Comparison of ENCODE assay signal across 24 cellular contexts in the genomic region with DNA sequence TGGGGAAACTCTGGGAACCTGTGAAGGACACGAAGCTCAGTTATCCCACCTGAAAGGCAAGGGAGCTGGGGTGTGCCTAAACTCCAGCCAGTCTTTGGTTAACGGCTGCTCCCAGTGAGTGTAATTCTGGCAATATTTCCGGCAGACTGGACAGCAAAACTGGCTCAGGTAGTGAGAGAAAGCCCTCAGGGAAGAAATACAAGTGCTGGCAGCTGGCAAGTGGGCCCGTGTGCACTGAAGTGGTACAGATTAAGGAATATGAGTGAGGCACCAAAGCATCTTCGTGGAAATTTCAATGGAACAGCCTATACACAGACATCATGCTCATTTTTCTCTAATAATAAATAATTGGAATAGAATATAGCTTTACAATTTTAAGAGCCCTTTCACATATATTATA. TPM values are rescaled to one million over a fixed set of nuclear protein-coding genes. Genes with fewer than 3 reads are reported as not detected.
DNase-seq lines count a peak whose midpoint lies in the region; ATAC-seq and TF ChIP-seq lines count a peak whose summit lies in the region.
"Had no signal": no experiment of that assay in that cellular context is flagged by ENCODE, and none has a peak within 500 bp of the region (broad histone marks: within the 10 kb centered on the region; RNA-seq: fewer than 3 reads in every experiment).

No MANE protein-coding gene starts in this region.

- no peak overlapping the region for H3K4me3 Mint-ChIP-seq in glutamatergic neuron (ENCODE audit: unreplicated experiment)
- no peak overlapping the region for H3K4me3 Mint-ChIP-seq in chondrocyte (ENCODE audit: unreplicated experiment)
- H3K4me3 Mint-ChIP-seq: CD14-positive monocyte; memory B cell; neural crest cell; stimulated activated effector memory CD8-positive, alpha-beta T cell treated with anti-CD3 and anti-CD28 coated beads, Interleukin-12 subunit alpha, Interleukin-12 subunit beta, amount 100 ng/mL, for 72 hours; T-cell had no signal

- DNase-seq in D341Med (ENCODE audit: low spot score), result peak; percentile 61
- peak; percentile 55 for DNase-seq in G401 (ENCODE audit: low spot score)
- peak; percentile 63 for DNase-seq in NCI-H2171 (lab: John Stamatoyannopoulos, UW)
- DNase-seq in glutamatergic neuron, result peak; percentile 18
- no peak for DNase-seq in chondrocyte (ENCODE audit: low spot score)
- DNase-seq in activated CD4-positive, alpha-beta T cell treated with anti-CD3 and anti-CD28 coated beads for 48 hours, result no peak
- DNase-seq: activated CD4-positive, alpha-beta T cell treated with anti-CD3 and anti-CD28 coated beads, Interleukin-2, amount 50 U/mL, for 48 hours; activated CD8-positive, alpha-beta memory T cell treated with anti-CD3 and anti-CD28 coated beads, Interleukin-2, amount 50 U/mL, for 48 hours; foreskin keratinocyte; GOT3; heart right ventricle; NCI-H2029 treated with DMSO at 0.1 percent for 48 hours; posterior cingulate gyrus; stimulated activated CD4-positive, alpha-beta T cell treated with anti-CD3 and anti-CD28 coated beads, Interleukin-4, amount 100 ng/mL, for 24 hours; T-cell; uterus had no signal

- TF ChIP-seq CTCF in glutamatergic neuron (IDR thresholded peaks at IDR 0.05; ENCODE audit: partially characterized antibody, unreplicated experiment) (no peak), chondrocyte (IDR thresholded peaks at IDR 0.05) (no peak)

- in situ Hi-C loops in G401 (cut with HindIII; ENCODE audit: low sequenced_read_pairs), result no loop called here

- H3K27ac Mint-ChIP-seq in glutamatergic neuron (ENCODE audit: unreplicated experiment) (no peak overlapping the region), chondrocyte (ENCODE audit: unreplicated experiment) (no peak overlapping the region)
- H3K27ac Mint-ChIP-seq: activated naive CD4-positive, alpha-beta T cell treated with anti-CD3 and anti-CD28 coated beads, Interleukin-2, amount 50 U/mL, for 72 hours; memory B cell; stimulated activated effector memory CD8-positive, alpha-beta T cell treated with anti-CD3 and anti-CD28 coated beads, Interleukin-12 subunit alpha, Interleukin-12 subunit beta, amount 100 ng/mL, for 72 hours; T-cell had no signal

- H3K27me3 Mint-ChIP-seq in glutamatergic neuron (ENCODE audit: unreplicated experiment), result peaks cover 2% of the 10 kb centered on the region
- H3K27me3 Mint-ChIP-seq in chondrocyte (ENCODE audit: low read depth), result no peaks in the 10 kb centered on the region
- H3K27me3 Mint-ChIP-seq: memory B cell, T-cell had no signal

- H3K9me3 Mint-ChIP-seq in glutamatergic neuron (ENCODE audit: unreplicated experiment) (peaks cover 2% of the 10 kb centered on the region), chondrocyte (ENCODE audit: low read depth) (peaks cover 11% of the 10 kb centered on the region)
- H3K9me3 Mint-ChIP-seq: activated naive CD4-positive, alpha-beta T cell treated with anti-CD3 and anti-CD28 coated beads, Interleukin-2, amount 50 U/mL, for 72 hours had no signal

- H3K36me3 Mint-ChIP-seq in glutamatergic neuron (ENCODE audit: unreplicated experiment) (peaks cover 5% of the 10 kb centered on the region), chondrocyte (ENCODE audit: low read depth) (peaks cover 6% of the 10 kb centered on the region)
- H3K36me3 Mint-ChIP-seq: stimulated activated effector memory CD8-positive, alpha-beta T cell treated with anti-CD3 and anti-CD28 coated beads, Interleukin-12 subunit alpha, Interleukin-12 subunit beta, amount 100 ng/mL, for 72 hours had no signal

- peaks cover 10% of the 10 kb centered on the region for H3K4me1 Mint-ChIP-seq in glutamatergic neuron (ENCODE audit: low read depth, unreplicated experiment)
- no peaks in the 10 kb centered on the region for H3K4me1 Mint-ChIP-seq in chondrocyte (ENCODE audit: low read depth)
- H3K4me1 Mint-ChIP-seq: CD14-positive monocyte, memory B cell, neural crest cell had no signal

- no peak for ATAC-seq in HG03457 (IDR thresholded peaks at IDR 0.05; ENCODE audit: unreplicated experiment)
- ATAC-seq: activated naive CD4-positive, alpha-beta T cell treated with anti-CD3 and anti-CD28 coated beads, Interleukin-2, amount 50 U/mL, for 72 hours; foreskin keratinocyte; heart right ventricle; HepG2; sciatic nerve; stimulated activated effector memory CD8-positive, alpha-beta T cell treated with anti-CD3 and anti-CD28 coated beads, Interleukin-12 subunit alpha, Interleukin-12 subunit beta, amount 100 ng/mL, for 72 hours; T-cell had no signal

RNA-seq across cellular contexts. Expression of a gene that starts 56.2 kb away (rescaled TPM):
- total RNA-seq in G401 (2014; rRNA removed; shearing (Covaris generic)), result 38.2 and 46.1 TPM in 2 replicates
- total RNA-seq in glutamatergic neuron (ENCODE audit: unreplicated experiment) (41.2 TPM), chondrocyte (12.2 to 14.2 TPM (median 12.5 TPM) in 3 replicates)

RNA-seq across cellular contexts. Expression of a gene that starts 56.6 kb away (rescaled TPM):
- total RNA-seq in G401 (2014; rRNA removed; shearing (Covaris generic)), result 23.7 and 27.5 TPM in 2 replicates
- total RNA-seq in glutamatergic neuron (ENCODE audit: unreplicated experiment), result 11.1 TPM
- total RNA-seq in chondrocyte, result 8.5 to 10.0 TPM (median 8.5 TPM) in 3 replicates

Comparison
In these comparisons a context has a peak if more than half of its experiments do, and no peak if none do; other contexts are left out.
1. DNase-seq: peak in D341Med (single experiment), G401 (single experiment), NCI-H2171 (single experiment) and glutamatergic neuron (single experiment); none in chondrocyte (single experiment) and activated CD4-positive, alpha-beta T cell treated with anti-CD3 and anti-CD28 coated beads for 48 hours (single experiment).